ENCODE assay signal across 2 cellular contexts in the genomic region with DNA sequence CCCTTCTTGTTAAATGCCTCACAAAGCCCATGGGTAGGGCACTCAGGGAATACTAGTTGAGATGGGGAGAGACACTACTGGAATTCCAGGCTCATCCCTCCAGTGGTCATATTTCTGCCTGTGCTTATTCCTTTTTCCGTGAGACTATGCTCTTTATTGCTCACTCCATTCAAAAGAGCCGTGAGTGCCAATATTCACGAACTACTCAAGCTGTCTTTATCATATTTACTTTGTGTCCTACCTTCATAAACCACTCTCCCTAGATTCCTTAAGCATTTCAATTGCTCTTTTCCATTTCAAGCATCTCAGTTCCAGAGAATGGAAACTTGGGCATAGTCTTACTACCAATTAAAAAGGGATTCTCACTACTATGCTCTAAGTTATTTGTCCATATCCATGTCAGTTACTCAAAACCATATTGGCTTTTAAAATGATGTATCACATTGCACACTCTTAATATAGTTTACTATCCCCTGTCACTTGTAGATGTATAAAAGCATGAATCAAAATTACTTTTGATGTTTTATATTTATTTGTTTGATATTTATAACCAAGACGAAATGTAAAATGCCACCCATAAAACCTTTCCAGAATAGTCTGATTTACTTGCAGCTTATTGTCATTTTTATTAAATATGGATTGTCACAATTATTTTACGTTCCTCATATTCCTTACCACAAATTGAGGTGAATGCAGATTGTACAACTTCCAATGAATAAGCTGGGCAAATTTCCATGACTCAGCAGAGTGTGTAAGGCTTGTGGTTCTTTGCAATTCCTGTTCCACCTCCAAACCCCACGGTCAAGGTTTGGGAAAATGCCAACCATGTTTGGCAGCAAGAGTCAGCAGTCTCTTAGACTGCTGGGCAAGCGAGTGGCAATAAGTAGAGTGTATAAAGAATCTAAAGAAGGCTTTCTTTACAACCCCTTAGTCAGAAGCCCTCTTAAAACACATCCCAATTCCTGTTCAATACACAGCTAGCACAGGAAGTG.
A peak's percentile ranks its signal among the peaks of the same experiment; 100 is the strongest.
TF ChIP-seq lines count a peak whose summit lies in the region.

No MANE protein-coding gene starts in this region.

TF ChIP-seq in Ishikawa, 13 proteins besides CTCF, POLR2A, EP300 and RAD21 (continued from another document):
- TF ChIP-seq, protein P1, sequence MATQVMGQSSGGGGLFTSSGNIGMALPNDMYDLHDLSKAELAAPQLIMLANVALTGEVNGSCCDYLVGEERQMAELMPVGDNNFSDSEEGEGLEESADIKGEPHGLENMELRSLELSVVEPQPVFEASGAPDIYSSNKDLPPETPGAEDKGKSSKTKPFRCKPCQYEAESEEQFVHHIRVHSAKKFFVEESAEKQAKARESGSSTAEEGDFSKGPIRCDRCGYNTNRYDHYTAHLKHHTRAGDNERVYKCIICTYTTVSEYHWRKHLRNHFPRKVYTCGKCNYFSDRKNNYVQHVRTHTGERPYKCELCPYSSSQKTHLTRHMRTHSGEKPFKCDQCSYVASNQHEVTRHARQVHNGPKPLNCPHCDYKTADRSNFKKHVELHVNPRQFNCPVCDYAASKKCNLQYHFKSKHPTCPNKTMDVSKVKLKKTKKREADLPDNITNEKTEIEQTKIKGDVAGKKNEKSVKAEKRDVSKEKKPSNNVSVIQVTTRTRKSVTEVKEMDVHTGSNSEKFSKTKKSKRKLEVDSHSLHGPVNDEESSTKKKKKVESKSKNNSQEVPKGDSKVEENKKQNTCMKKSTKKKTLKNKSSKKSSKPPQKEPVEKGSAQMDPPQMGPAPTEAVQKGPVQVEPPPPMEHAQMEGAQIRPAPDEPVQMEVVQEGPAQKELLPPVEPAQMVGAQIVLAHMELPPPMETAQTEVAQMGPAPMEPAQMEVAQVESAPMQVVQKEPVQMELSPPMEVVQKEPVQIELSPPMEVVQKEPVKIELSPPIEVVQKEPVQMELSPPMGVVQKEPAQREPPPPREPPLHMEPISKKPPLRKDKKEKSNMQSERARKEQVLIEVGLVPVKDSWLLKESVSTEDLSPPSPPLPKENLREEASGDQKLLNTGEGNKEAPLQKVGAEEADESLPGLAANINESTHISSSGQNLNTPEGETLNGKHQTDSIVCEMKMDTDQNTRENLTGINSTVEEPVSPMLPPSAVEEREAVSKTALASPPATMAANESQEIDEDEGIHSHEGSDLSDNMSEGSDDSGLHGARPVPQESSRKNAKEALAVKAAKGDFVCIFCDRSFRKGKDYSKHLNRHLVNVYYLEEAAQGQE (IDR thresholded peaks at IDR 0.05; ENCODE audit: low read depth), result no peak
- no peak for TF ChIP-seq TCF12 (IDR thresholded peaks at IDR 0.05; ENCODE audit: low read depth)

TF ChIP-seq in K562, 482 proteins besides CTCF, POLR2A, EP300 and RAD21 (continued from another document):
- TF ChIP-seq TFE3 (CRISPR knock-in tag; IDR thresholded peaks at IDR 0.05) (no peak), ZNF239 (CRISPR knock-in tag; IDR thresholded peaks at IDR 0.05) (no peak), ZNF785 (CRISPR knock-in tag; IDR thresholded peaks at IDR 0.05) (no peak), ZNF316 (IDR thresholded peaks at IDR 0.05) (peak; percentile 95), TCF7 (IDR thresholded peaks at IDR 0.05; ENCODE audit: borderline replicate concordance) (no peak), MAFG (tag; conservative IDR thresholded peaks at IDR 0.05) (peak; percentile 92), MAFK (IDR thresholded peaks at IDR 0.05; ENCODE audit: low read length) (peak; percentile 93), CHD1 (IDR thresholded peaks at IDR 0.05; ENCODE audit: low read length) (no peak), NFE2 (IDR thresholded peaks at IDR 0.05; ENCODE audit: low read depth) (peak; percentile 73)
- TF ChIP-seq, protein P2, sequence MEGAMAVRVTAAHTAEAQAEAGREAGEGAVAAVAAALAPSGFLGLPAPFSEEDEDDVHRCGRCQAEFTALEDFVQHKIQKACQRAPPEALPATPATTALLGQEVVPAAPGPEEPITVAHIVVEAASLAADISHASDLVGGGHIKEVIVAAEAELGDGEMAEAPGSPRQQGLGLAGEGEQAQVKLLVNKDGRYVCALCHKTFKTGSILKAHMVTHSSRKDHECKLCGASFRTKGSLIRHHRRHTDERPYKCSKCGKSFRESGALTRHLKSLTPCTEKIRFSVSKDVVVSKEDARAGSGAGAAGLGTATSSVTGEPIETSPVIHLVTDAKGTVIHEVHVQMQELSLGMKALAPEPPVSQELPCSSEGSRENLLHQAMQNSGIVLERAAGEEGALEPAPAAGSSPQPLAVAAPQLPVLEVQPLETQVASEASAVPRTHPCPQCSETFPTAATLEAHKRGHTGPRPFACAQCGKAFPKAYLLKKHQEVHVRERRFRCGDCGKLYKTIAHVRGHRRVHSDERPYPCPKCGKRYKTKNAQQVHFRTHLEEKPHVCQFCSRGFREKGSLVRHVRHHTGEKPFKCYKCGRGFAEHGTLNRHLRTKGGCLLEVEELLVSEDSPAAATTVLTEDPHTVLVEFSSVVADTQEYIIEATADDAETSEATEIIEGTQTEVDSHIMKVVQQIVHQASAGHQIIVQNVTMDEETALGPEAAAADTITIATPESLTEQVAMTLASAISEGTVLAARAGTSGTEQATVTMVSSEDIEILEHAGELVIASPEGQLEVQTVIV (CRISPR knock-in tag; IDR thresholded peaks at IDR 0.05; ENCODE audit: borderline replicate concordance), result no peak
- TF ChIP-seq, protein P3, sequence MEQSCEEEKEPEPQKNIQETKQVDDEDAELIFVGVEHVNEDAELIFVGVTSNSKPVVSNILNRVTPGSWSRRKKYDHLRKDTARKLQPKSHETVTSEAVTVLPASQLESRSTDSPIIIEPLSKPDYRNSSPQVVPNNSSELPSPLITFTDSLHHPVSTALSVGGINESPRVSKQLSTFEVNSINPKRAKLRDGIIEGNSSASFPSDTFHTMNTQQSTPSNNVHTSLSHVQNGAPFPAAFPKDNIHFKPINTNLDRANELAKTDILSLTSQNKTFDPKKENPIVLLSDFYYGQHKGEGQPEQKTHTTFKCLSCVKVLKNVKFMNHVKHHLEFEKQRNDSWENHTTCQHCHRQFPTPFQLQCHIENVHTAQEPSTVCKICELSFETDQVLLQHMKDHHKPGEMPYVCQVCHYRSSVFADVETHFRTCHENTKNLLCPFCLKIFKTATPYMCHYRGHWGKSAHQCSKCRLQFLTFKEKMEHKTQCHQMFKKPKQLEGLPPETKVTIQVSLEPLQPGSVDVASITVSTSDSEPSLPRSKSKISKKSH (CRISPR knock-in tag; IDR thresholded peaks at IDR 0.05), result no peak
- TF ChIP-seq, protein P4, sequence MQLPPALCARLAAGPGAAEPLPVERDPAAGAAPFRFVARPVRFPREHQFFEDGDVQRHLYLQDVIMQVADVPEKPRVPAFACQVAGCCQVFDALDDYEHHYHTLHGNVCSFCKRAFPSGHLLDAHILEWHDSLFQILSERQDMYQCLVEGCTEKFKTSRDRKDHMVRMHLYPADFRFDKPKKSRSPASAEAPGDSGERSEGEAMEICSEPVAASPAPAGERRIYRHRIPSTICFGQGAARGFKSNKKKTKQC (CRISPR knock-in tag; IDR thresholded peaks at IDR 0.05), result no peak
